Comparison of ENCODE assay signal across 5 cellular contexts in the genomic region with DNA sequence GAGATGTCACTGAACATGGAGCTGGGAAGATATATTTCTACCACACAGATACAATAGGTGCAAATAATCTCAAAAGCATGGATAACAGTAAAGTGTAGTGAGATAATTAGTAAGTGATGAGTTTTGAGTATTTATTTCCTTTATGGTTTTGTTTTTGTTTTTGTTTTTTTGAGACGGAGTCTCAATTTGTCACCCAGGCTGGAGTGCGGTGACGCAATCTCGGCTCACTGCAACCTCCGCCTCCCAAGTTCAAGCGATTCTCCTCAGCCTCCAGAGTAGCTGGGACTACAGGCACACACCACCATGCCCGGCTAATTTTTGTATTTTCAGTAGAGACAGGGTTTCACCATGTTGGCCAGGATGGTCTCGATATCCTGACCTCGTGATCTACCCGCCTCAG. TPM values are rescaled to one million over a fixed set of nuclear protein-coding genes. Genes with fewer than 3 reads are reported as not detected.
"Had no signal": no experiment of that assay in that cellular context is flagged by ENCODE, and none has a peak within 500 bp of the region (broad histone marks: within the 10 kb centered on the region; RNA-seq: fewer than 3 reads in every experiment).

No MANE protein-coding gene starts in this region.

RNA-seq across cellular contexts. Expression of a gene that starts 2.6 kb away (rescaled TPM):
- polyA plus RNA-seq: IgD-negative memory B cell had no signal

RNA-seq across cellular contexts. Expression of a gene that starts 27.3 kb away (rescaled TPM):
- total RNA-seq: GM23338, H1, H9 had no signal
- polyA plus RNA-seq: GM23338, H1, IgD-negative memory B cell had no signal

RNA-seq across cellular contexts. Expression of a gene that starts 42.7 kb away (rescaled TPM):
- polyA plus RNA-seq: IgD-negative memory B cell had no signal

RNA-seq across cellular contexts. Expression of a gene that starts 44.2 kb away (rescaled TPM):
- total RNA-seq: HT-29 had no signal
- polyA plus RNA-seq: IgD-negative memory B cell had no signal
